Comparison of ENCODE assay signal across 8 cellular contexts in genomic region chr3:98733055-98733777, GRCh38. TPM values are rescaled to one million over a fixed set of nuclear protein-coding genes. Genes with fewer than 3 reads are reported as not detected.
DNase-seq lines count a peak whose midpoint lies in the region; ATAC-seq and TF ChIP-seq lines count a peak whose summit lies in the region.

No MANE protein-coding gene starts in this region.

- H3K27ac Mint-ChIP-seq in chondrocyte (ENCODE audit: unreplicated experiment) = no peak overlapping the region
- no peak overlapping the region for H3K27ac Mint-ChIP-seq in stimulated activated effector memory CD8-positive, alpha-beta T cell treated with anti-CD3 and anti-CD28 coated beads, Interleukin-12 subunit alpha, Interleukin-12 subunit beta, amount 100 ng/mL, for 72 hours

- no peaks in the 10 kb centered on the region for H3K36me3 ChIP-seq in HEK293 (ENCODE audit: control insufficient read depth in 2 of 2, insufficient read depth in 1 of 2, low read length in 2 of 2)

- peaks cover 14% of the 10 kb centered on the region for H3K4me1 Mint-ChIP-seq in chondrocyte (ENCODE audit: low read depth)
- peaks cover 5% of the 10 kb centered on the region for H3K4me1 Mint-ChIP-seq in stimulated activated effector memory CD8-positive, alpha-beta T cell treated with anti-CD3 and anti-CD28 coated beads, Interleukin-12 subunit alpha, Interleukin-12 subunit beta, amount 100 ng/mL, for 72 hours

- H3K9me3 ChIP-seq in HEK293 (ENCODE audit: control insufficient read depth, insufficient read depth, low read depth, low read length) = no peaks in the 10 kb centered on the region

- no peak for TF ChIP-seq CTCF in HEK293 (tag by site-specific recombination; IDR thresholded peaks at IDR 0.05)
- no peak for TF ChIP-seq CTCF in chondrocyte (IDR thresholded peaks at IDR 0.05)

- peaks cover 2% of the 10 kb centered on the region for H3K36me3 Mint-ChIP-seq in chondrocyte (ENCODE audit: low read depth)
- no peaks in the 10 kb centered on the region for H3K36me3 Mint-ChIP-seq in stimulated activated effector memory CD8-positive, alpha-beta T cell treated with anti-CD3 and anti-CD28 coated beads, Interleukin-12 subunit alpha, Interleukin-12 subunit beta, amount 100 ng/mL, for 72 hours

- H3K9me3 Mint-ChIP-seq in chondrocyte (ENCODE audit: low read depth) = no peaks in the 10 kb centered on the region
- no peaks in the 10 kb centered on the region for H3K9me3 Mint-ChIP-seq in stimulated activated effector memory CD8-positive, alpha-beta T cell treated with anti-CD3 and anti-CD28 coated beads, Interleukin-12 subunit alpha, Interleukin-12 subunit beta, amount 100 ng/mL, for 72 hours

- H3K4me3 ChIP-seq in HEK293 (ENCODE audit: low read depth, low read length) = peak overlapping the region; percentile 78

- peak overlapping the region; percentile 89 for H3K27ac ChIP-seq in HEK293 (ENCODE audit: extremely low read depth, low read depth, low read length)

- no peaks in the 10 kb centered on the region for H3K4me1 ChIP-seq in HEK293 (ENCODE audit: control insufficient read depth, insufficient read depth, low read length)

- CTCF ChIA-PET in HEK293 (lab: Yijun Ruan, JAX) = interaction anchor here (0.5 to 0.7 kb wide), 2 partner anchors 250 to 912 kb away, joined by 3 read pairs; no protein-coding TSS in a partner anchor

- peak overlapping the region; percentile 75 for H3K4me3 Mint-ChIP-seq in chondrocyte (ENCODE audit: unreplicated experiment)
- H3K4me3 Mint-ChIP-seq in stimulated activated effector memory CD8-positive, alpha-beta T cell treated with anti-CD3 and anti-CD28 coated beads, Interleukin-12 subunit alpha, Interleukin-12 subunit beta, amount 100 ng/mL, for 72 hours = peak overlapping the region; percentile 52

- peak; percentile 6 for DNase-seq in NCI-H510A (lab: John Stamatoyannopoulos, UW)
- no peak for DNase-seq in NCI-H510A treated with DMSO at 0.1 percent for 48 hours (lab: John Stamatoyannopoulos, UW)
- DNase-seq in NCI-H69 (lab: John Stamatoyannopoulos, UW) = peak; percentile 9
- DNase-seq in chondrocyte (ENCODE audit: low spot score) = no peak
- DNase-seq in kidney tubule cell (ENCODE audit: low spot score) = peak; percentile 35
- peak in 1 of 2 donors; percentile 49 for DNase-seq in stimulated activated effector memory CD8-positive, alpha-beta T cell treated with anti-CD3 and anti-CD28 coated beads, Interleukin-12 subunit alpha, Interleukin-12 subunit beta, amount 100 ng/mL, for 72 hours (ENCODE audit: low spot score in 2 of 2)
- DNase-seq in effector CD4-positive, alpha-beta T cell = no peak

- peak; percentile 29 for ATAC-seq in stimulated activated effector memory CD8-positive, alpha-beta T cell treated with anti-CD3 and anti-CD28 coated beads, Interleukin-12 subunit alpha, Interleukin-12 subunit beta, amount 100 ng/mL, for 72 hours

- POLR2A ChIA-PET in HEK293 (lab: Yijun Ruan, JAX) = interaction anchor here (1.2 kb wide), 1 partner anchor 10 kb away, joined by 3 read pairs; no protein-coding TSS in a partner anchor

- H3K27me3 Mint-ChIP-seq in chondrocyte (ENCODE audit: low read depth) = peaks cover 44% of the 10 kb centered on the region

TF ChIP-seq in HEK293, 187 proteins besides CTCF, POLR2A, EP300 and RAD21:
- TF ChIP-seq ZBTB17 (tag by site-specific recombination; IDR thresholded peaks at IDR 0.05) (peak; percentile 67; the same call in 1 of the 2 replicates), ZBTB48 (tag by site-specific recombination; IDR thresholded peaks at IDR 0.05) (0 out of 2 replicates have a peak, but pooled peaks have one; percentile 18), ZFHX2 (tag by site-specific recombination; conservative IDR thresholded peaks at IDR 0.05) (peak; percentile 23; the same call in 1 of the 2 replicates), ZNF391 (tag by site-specific recombination; IDR thresholded peaks at IDR 0.05; ENCODE audit: borderline replicate concordance, low read depth) (no peak), SP7 (tag by site-specific recombination; IDR thresholded peaks at IDR 0.05) (no peak), EGR2 (tag by site-specific recombination; IDR thresholded peaks at IDR 0.05; ENCODE audit: low read depth) (peak; percentile 21; the same call in 1 of the 2 replicates), ZNF133 (tag by site-specific recombination; IDR thresholded peaks at IDR 0.05) (no peak), PRDM10 (tag by site-specific recombination; IDR thresholded peaks at IDR 0.05) (peak; percentile 68), ZNF830 (tag by site-specific recombination; IDR thresholded peaks at IDR 0.05; ENCODE audit: low read depth) (no peak), ZNF2 (tag by site-specific recombination; IDR thresholded peaks at IDR 0.05) (no peak), ZNF585B (tag by site-specific recombination; IDR thresholded peaks at IDR 0.05) (no peak), ZNF670 (tag by site-specific recombination; IDR thresholded peaks at IDR 0.05; ENCODE audit: low read depth) (no peak), ZBTB20 (tag by site-specific recombination; IDR thresholded peaks at IDR 0.05) (peak; percentile 57; the same call in 1 of the 2 replicates), ZFP41 (tag by site-specific recombination; IDR thresholded peaks at IDR 0.05; ENCODE audit: borderline replicate concordance) (no peak), ZNF155 (tag by site-specific recombination; IDR thresholded peaks at IDR 0.05) (no peak), ZBTB26 (tag by site-specific recombination; optimal IDR thresholded peaks at IDR 0.05) (peak; percentile 7)
TF ChIP-seq in HEK293: peak in this region for 7.

RNA-seq across cellular contexts. Expression of gene ST3GAL6, which starts 29.9 kb away (rescaled TPM):
- 0.32 TPM in 1 of 3 replicates, not detected in the others for total RNA-seq in chondrocyte

Comparison
In these comparisons a context has a peak if more than half of its experiments do, and no peak if none do; other contexts are left out.
1. DNase-seq: peak in NCI-H510A (single experiment), NCI-H69 (single experiment) and kidney tubule cell (single experiment); none in NCI-H510A treated with DMSO at 0.1 percent for 48 hours (single experiment), chondrocyte (single experiment) and effector CD4-positive, alpha-beta T cell (single experiment).